Comparison of ENCODE assay signal across 1 cellular context in genomic region chr9:114278356-114278755, GRCh38.
A peak's percentile ranks its signal among the peaks of the same experiment; 100 is the strongest.
TF ChIP-seq lines count a peak whose summit lies in the region.

No MANE protein-coding gene starts in this region.

TF ChIP-seq in HepG2, 621 proteins besides CTCF, POLR2A, EP300 and RAD21:
- TF ChIP-seq ZNF777 (CRISPR knock-in tag; IDR thresholded peaks at IDR 0.05) (no peak), ZNF790 (CRISPR knock-in tag; IDR thresholded peaks at IDR 0.05; ENCODE audit: borderline replicate concordance) (no peak), RBM22 (optimal IDR thresholded peaks at IDR 0.05; ENCODE audit: low read length) (peak; percentile 55), CREB1 (IDR thresholded peaks at IDR 0.05) (peak; percentile 81), CREB1 (CRISPR knock-in tag; IDR thresholded peaks at IDR 0.05) (no peak), ZNF652 (CRISPR knock-in tag; IDR thresholded peaks at IDR 0.05; ENCODE audit: borderline replicate concordance, low read depth) (no peak)
